Comparison of ENCODE assay signal across 10 cellular contexts in the genomic region with DNA sequence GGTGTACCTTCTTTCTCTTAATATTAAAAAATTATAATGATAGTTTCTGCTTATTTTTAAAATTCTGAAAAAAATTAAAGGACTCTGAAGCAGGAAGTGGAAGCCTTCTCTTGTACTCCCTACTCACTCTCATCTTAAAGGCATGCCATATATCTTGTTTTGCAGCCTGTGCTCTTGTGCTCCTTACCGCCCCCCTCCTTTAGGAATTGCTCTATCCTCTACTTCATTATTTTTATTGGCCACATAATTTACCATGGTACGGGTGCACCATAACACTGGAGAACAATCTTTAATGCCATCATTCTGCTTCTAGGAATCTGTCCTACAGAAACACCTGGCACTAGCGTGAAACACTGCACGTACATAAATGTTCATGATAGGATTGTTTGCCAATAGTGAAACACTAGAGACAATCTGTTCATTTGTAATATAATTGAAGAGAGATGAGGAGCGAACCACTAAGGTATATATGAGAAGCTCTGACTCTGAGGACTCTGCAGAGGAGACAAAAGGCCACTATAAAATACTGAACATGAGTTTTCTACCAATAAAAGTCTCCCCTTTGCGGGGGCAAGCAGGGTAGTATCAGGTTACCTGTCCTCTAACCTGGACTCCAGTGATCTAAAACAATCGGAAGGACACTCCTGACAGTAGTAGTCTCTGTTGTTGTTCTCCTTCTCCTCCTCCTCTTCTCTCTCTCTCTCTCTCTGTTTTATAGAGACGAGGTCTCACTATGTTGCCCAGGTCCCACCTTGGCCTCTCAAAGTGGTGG. TPM values are rescaled to one million over a fixed set of nuclear protein-coding genes. Genes with fewer than 3 reads are reported as not detected.
DNase-seq lines count a peak whose midpoint lies in the region; ATAC-seq, FAIRE-seq and TF ChIP-seq lines count a peak whose summit lies in the region.
"Had no signal": no experiment of that assay in that cellular context is flagged by ENCODE, and none has a peak within 500 bp of the region (broad histone marks: within the 10 kb centered on the region; RNA-seq: fewer than 3 reads in every experiment).

No MANE protein-coding gene starts in this region.

- H3K4me1 ChIP-seq in HepG2 (ENCODE audit: insufficient read depth, low read length): peaks cover 31% of the 10 kb centered on the region
- H3K4me1 ChIP-seq in CD8-positive, alpha-beta memory T cell (ENCODE audit: insufficient read depth, low read length): no peaks in the 10 kb centered on the region

- BruUV-seq in HepG2 (replicated peaks; lab: Mats Ljungman, UMichigan): no TSS peak

- H3K27ac ChIP-seq in HepG2 (ENCODE audit: extremely low read length, insufficient read depth, low read length): no peak overlapping the region
- no peak overlapping the region for H3K27ac ChIP-seq in CD8-positive, alpha-beta memory T cell (ENCODE audit: low read depth, low read length)
- H3K27ac ChIP-seq: gastroesophageal sphincter had no signal

- no peaks in the 10 kb centered on the region for H4K20me1 ChIP-seq in HepG2 (ENCODE audit: insufficient read depth, low read length)

- no peak for FAIRE-seq in HepG2 (lab: Jason Lieb, UNC)

- H3K27me3 ChIP-seq in HepG2 (ENCODE audit: control insufficient read depth in 1 of 2, insufficient read depth in 2 of 2, low read length in 2 of 2): peaks cover 7 to 42% of the 10 kb centered on the region in 2 experiments; a peak in 4 of 5 replicates
- no peaks in the 10 kb centered on the region for H3K27me3 ChIP-seq in CD8-positive, alpha-beta memory T cell (ENCODE audit: insufficient read depth, low read length, poor library complexity, severe bottlenecking)

- TF ChIP-seq CTCF in HepG2 (CRISPR knock-in tag; IDR thresholded peaks at IDR 0.05): 0 out of 2 replicates have a peak, but pooled peaks have one; percentile 11

- H3K4me3 ChIP-seq in HepG2 (replicated peaks in 1 of 3; ENCODE audit: insufficient read depth in 1 of 3, low read depth in 2 of 3, low read length in 3 of 3): no peak overlapping the region; a peak in 1 of 6 replicates
- H3K4me3 ChIP-seq in CD8-positive, alpha-beta memory T cell (ENCODE audit: low read length): no peak overlapping the region
- H3K4me3 ChIP-seq: gastroesophageal sphincter had no signal

- TF ChIP-seq EP300 in HepG2 (IDR thresholded peaks at IDR 0.05; ENCODE audit: low read depth in 2 of 2, low read length in 2 of 2) (no peak), HepG2 (CRISPR knock-in tag; IDR thresholded peaks at IDR 0.05; ENCODE audit: borderline replicate concordance) (no peak)

- H3K4me2 ChIP-seq in HepG2 (ENCODE audit: low read depth, low read length): peak overlapping the region; percentile 62

- POLR2A ChIA-PET in HepG2 (lab: Yijun Ruan, JAX): no interaction called here
- POLR2A ChIA-PET in CD8-positive, alpha-beta memory T cell (lab: Charles Lee): no interaction called here

- WGBS in HepG2 (ENCODE audit: low lambda C conversion rate): 17% methylated on average over 8 of the region's 8 CpGs

- H3K4me1 Mint-ChIP-seq in CD8-positive, alpha-beta memory T cell: no peaks in the 10 kb centered on the region
- H3K4me1 Mint-ChIP-seq: neural crest cell had no signal

- no peak for TF ChIP-seq RAD21 in HepG2 (CRISPR knock-in tag; IDR thresholded peaks at IDR 0.05)

- TF ChIP-seq POLR2A in HepG2 (IDR thresholded peaks at IDR 0.05; ENCODE audit: insufficient read depth in 1 of 2, low read depth in 2 of 2, low read length in 2 of 2): no peak

- no peak overlapping the region for H3K4me3 Mint-ChIP-seq in CD8-positive, alpha-beta memory T cell
- H3K4me3 Mint-ChIP-seq: neural crest cell had no signal

- no peaks in the 10 kb centered on the region for H3K36me3 ChIP-seq in HepG2 (replicated peaks in 1 of 2; ENCODE audit: control insufficient read depth in 1 of 2, insufficient read depth in 2 of 2, low read length in 2 of 2)
- no peaks in the 10 kb centered on the region for H3K36me3 ChIP-seq in CD8-positive, alpha-beta memory T cell (ENCODE audit: insufficient read depth, low read length)
- H3K36me3 ChIP-seq: gastroesophageal sphincter had no signal

- H3K9me3 ChIP-seq in HepG2 (ENCODE audit: low read length): no peaks in the 10 kb centered on the region
- no peaks in the 10 kb centered on the region for H3K9me3 ChIP-seq in CD8-positive, alpha-beta memory T cell (ENCODE audit: low read length)
- H3K9me3 ChIP-seq: gastroesophageal sphincter had no signal

- in situ Hi-C loops in HepG2 (cut with HindIII; ENCODE audit: extremely low pct_ligation_motif_present, low pct_unique_long_range_greater_than_20kb): no loop called here

- H3K9ac ChIP-seq in HepG2 (ENCODE audit: insufficient read depth, low read depth, low read length): no peak overlapping the region

- intact Hi-C loops in HepG2 (cut with micrococcal nuclease; ENCODE audit: unreplicated experiment): no loop called here

- H3K27ac Mint-ChIP-seq in CD8-positive, alpha-beta memory T cell: no peak overlapping the region

- no peaks in the 10 kb centered on the region for H3K79me2 ChIP-seq in HepG2 (ENCODE audit: insufficient read depth, low read length)

- H3K27me3 Mint-ChIP-seq in CD8-positive, alpha-beta memory T cell: peaks cover 11 to 30% of the 10 kb centered on the region in 2 donors

- no peaks in the 10 kb centered on the region for H3K9me3 Mint-ChIP-seq in CD8-positive, alpha-beta memory T cell
- H3K9me3 Mint-ChIP-seq: neural crest cell had no signal

- H2AFZ ChIP-seq in HepG2 (ENCODE audit: low read length): peak overlapping the region; percentile 29

- H3K36me3 Mint-ChIP-seq in CD8-positive, alpha-beta memory T cell: no peaks in the 10 kb centered on the region

- peak; percentile 30 for DNase-seq in DMS 273 (lab: John Stamatoyannopoulos, UW; ENCODE audit: unreplicated experiment)
- peak; percentile 19 for DNase-seq in NCI-H146 (lab: John Stamatoyannopoulos, UW)
- peak; percentile 20 for DNase-seq in astrocyte of the hippocampus (ENCODE audit: low read depth, low spot score)
- no peak for DNase-seq in HepG2 (ENCODE audit: low spot score)
- no peak for DNase-seq in stimulated activated CD4-positive, alpha-beta T cell treated with anti-CD3 and anti-CD28 coated beads, Interleukin-15, amount 100 ng/mL, for 24 hours
- no peak for DNase-seq in HuH-7 (ENCODE audit: low spot score)
- no peak for DNase-seq in activated CD8-positive, alpha-beta memory T cell treated with anti-CD3 and anti-CD28 coated beads, Interleukin-2, amount 50 U/mL, for 4 hours
- no peak for DNase-seq in CD8-positive, alpha-beta memory T cell

- ATAC-seq in HepG2: 0 out of 3 replicates have a peak, but pooled peaks have one; percentile 2
- ATAC-seq: gastroesophageal sphincter had no signal

- CTCF ChIA-PET in HepG2 (lab: Yijun Ruan, JAX; ENCODE audit: low intra/inter-chr PET ratio, low total read pairs): no interaction called here
- CTCF ChIA-PET in CD8-positive, alpha-beta memory T cell (lab: Charles Lee): interaction anchor here (1.0 kb wide), 1 partner anchor 27 kb away, joined by 3 read pairs; no protein-coding TSS in a partner anchor

RNA-seq across cellular contexts. Expression of a gene that starts 6.3 kb away (rescaled TPM):
- 1.1 and 1.3 TPM in 2 replicates for total RNA-seq in HepG2 (2016; rRNA removed; fragmentation: Illumina TruSeq; extraction: Trizol)
- total RNA-seq in HepG2 (2016; cell fraction: cytosol; rRNA removed; fragmentation: Illumina TruSeq; extraction: Trizol; ENCODE audit: low read depth): 0.09 and 0.10 TPM in 2 replicates
- 0.91 and 1.1 TPM in 2 replicates for total RNA-seq in HepG2 (2016; cell fraction: insoluble cytoplasmic fraction; rRNA removed; fragmentation: Illumina TruSeq; extraction: Trizol)
- total RNA-seq in HepG2 (2016; cell fraction: membrane; rRNA removed; fragmentation: Illumina TruSeq; extraction: Trizol): 0.24 and 0.34 TPM in 2 replicates
- 1.0 and 1.4 TPM in 2 replicates for total RNA-seq in HepG2 (2016; cell fraction: nucleus; rRNA removed; fragmentation: Illumina TruSeq; extraction: Trizol)
- polyA plus RNA-seq in HepG2 (2011; rRNA removed): 0.63 and 0.95 TPM in 2 replicates
- 0.39 and 0.44 TPM in 2 replicates for polyA plus RNA-seq in HepG2 (2011; cell fraction: cytosol; rRNA removed)
- polyA plus RNA-seq in HepG2 (2011; cell fraction: nucleus; rRNA removed): 2.0 and 2.1 TPM in 2 replicates
- polyA plus RNA-seq in HepG2 (2012): 1.8 and 5.9 TPM in 2 replicates
- polyA plus RNA-seq in HepG2 (2016; cell fraction: cytosol; fragmentation: Illumina TruSeq; extraction: Trizol; ENCODE audit: low read depth): 0.07 and 0.08 TPM in 2 replicates
- 0.72 and 0.83 TPM in 2 replicates for polyA plus RNA-seq in HepG2 (2016; cell fraction: insoluble cytoplasmic fraction; fragmentation: Illumina TruSeq; extraction: Trizol; ENCODE audit: low read depth)
- polyA plus RNA-seq in HepG2 (2016; cell fraction: membrane; fragmentation: Illumina TruSeq; extraction: Trizol; ENCODE audit: low read depth): 0.13 and 0.14 TPM in 2 replicates
- 1.2 and 1.5 TPM in 2 replicates for polyA plus RNA-seq in HepG2 (2016; cell fraction: nucleus; fragmentation: Illumina TruSeq; extraction: Trizol; ENCODE audit: insufficient read depth, low read depth)
- 2.4 TPM in 1 of 2 replicates, not detected in the other for polyA minus RNA-seq in HepG2 (2011; rRNA and poly(A)+ RNA removed; ENCODE audit: low replicate concordance)
- 1.4 and 1.5 TPM in 2 replicates for polyA minus RNA-seq in HepG2 (2011; cell fraction: cytosol; rRNA and poly(A)+ RNA removed)
- 1.7 and 1.9 TPM in 2 replicates for polyA minus RNA-seq in HepG2 (2011; cell fraction: nucleus; rRNA and poly(A)+ RNA removed)
- total RNA-seq in CD8-positive, alpha-beta memory T cell: under 1 TPM; 0.02 to 0.04 TPM
- not detected for polyA plus RNA-seq in CD8-positive, alpha-beta memory T cell

RNA-seq across cellular contexts. Expression of a gene that starts 24.5 kb away (rescaled TPM):
- total RNA-seq in HepG2 (2016; rRNA removed; fragmentation: Illumina TruSeq; extraction: Trizol): 0.04 TPM in 1 of 2 replicates, not detected in the other
- not detected in 2 replicates for total RNA-seq in HepG2 (2016; cell fraction: cytosol; rRNA removed; fragmentation: Illumina TruSeq; extraction: Trizol; ENCODE audit: low read depth)
- 0.11 TPM in 1 of 2 replicates, not detected in the other for total RNA-seq in HepG2 (2016; cell fraction: insoluble cytoplasmic fraction; rRNA removed; fragmentation: Illumina TruSeq; extraction: Trizol)
- not detected in 2 replicates for total RNA-seq in HepG2 (2016; cell fraction: membrane; rRNA removed; fragmentation: Illumina TruSeq; extraction: Trizol)
- total RNA-seq in HepG2 (2016; cell fraction: nucleus; rRNA removed; fragmentation: Illumina TruSeq; extraction: Trizol): 0.34 TPM in 1 of 2 replicates, not detected in the other
- 0.15 and 0.24 TPM in 2 replicates for polyA plus RNA-seq in HepG2 (2011; rRNA removed)
- 0.03 and 0.05 TPM in 2 replicates for polyA plus RNA-seq in HepG2 (2011; cell fraction: cytosol; rRNA removed)
- 1.6 and 2.4 TPM in 2 replicates for polyA plus RNA-seq in HepG2 (2011; cell fraction: nucleus; rRNA removed)
- polyA plus RNA-seq in HepG2 (2012): 0.17 and 0.40 TPM in 2 replicates
- polyA plus RNA-seq in HepG2 (2016; cell fraction: cytosol; fragmentation: Illumina TruSeq; extraction: Trizol; ENCODE audit: low read depth): not detected in 2 replicates
- not detected in 2 replicates for polyA plus RNA-seq in HepG2 (2016; cell fraction: insoluble cytoplasmic fraction; fragmentation: Illumina TruSeq; extraction: Trizol; ENCODE audit: low read depth)
- not detected in 2 replicates for polyA plus RNA-seq in HepG2 (2016; cell fraction: membrane; fragmentation: Illumina TruSeq; extraction: Trizol; ENCODE audit: low read depth)
- polyA plus RNA-seq in HepG2 (2016; cell fraction: nucleus; fragmentation: Illumina TruSeq; extraction: Trizol; ENCODE audit: insufficient read depth, low read depth): 0.47 TPM in 1 of 2 replicates, not detected in the other
- polyA minus RNA-seq in HepG2 (2011; rRNA and poly(A)+ RNA removed; ENCODE audit: low replicate concordance): 0.32 TPM in 1 of 2 replicates, not detected in the other
- polyA minus RNA-seq in HepG2 (2011; cell fraction: cytosol; rRNA and poly(A)+ RNA removed): not detected in 2 replicates
- polyA minus RNA-seq in HepG2 (2011; cell fraction: nucleus; rRNA and poly(A)+ RNA removed): 0.37 and 0.39 TPM in 2 replicates
- total RNA-seq in CD8-positive, alpha-beta memory T cell: 1 to 10 TPM in 1 of 2 experiments, under 1 TPM in 1; 0.81 to 1.5 TPM
- polyA plus RNA-seq in CD8-positive, alpha-beta memory T cell: not detected

RNA-seq across cellular contexts. Expression of a gene that starts 37.0 kb away (rescaled TPM):
- total RNA-seq in HepG2 (2016; rRNA removed; fragmentation: Illumina TruSeq; extraction: Trizol): 0.45 and 0.66 TPM in 2 replicates
- 0.62 and 0.81 TPM in 2 replicates for total RNA-seq in HepG2 (2016; cell fraction: cytosol; rRNA removed; fragmentation: Illumina TruSeq; extraction: Trizol; ENCODE audit: low read depth)
- total RNA-seq in HepG2 (2016; cell fraction: insoluble cytoplasmic fraction; rRNA removed; fragmentation: Illumina TruSeq; extraction: Trizol): 0.58 and 0.78 TPM in 2 replicates
- total RNA-seq in HepG2 (2016; cell fraction: membrane; rRNA removed; fragmentation: Illumina TruSeq; extraction: Trizol): 1.3 TPM in 2 replicates
- 0.47 and 0.60 TPM in 2 replicates for total RNA-seq in HepG2 (2016; cell fraction: nucleus; rRNA removed; fragmentation: Illumina TruSeq; extraction: Trizol)
- polyA plus RNA-seq in HepG2 (2011; rRNA removed): 0.74 and 0.98 TPM in 2 replicates
- 0.71 and 0.97 TPM in 2 replicates for polyA plus RNA-seq in HepG2 (2011; cell fraction: cytosol; rRNA removed)
- 1.3 and 1.8 TPM in 2 replicates for polyA plus RNA-seq in HepG2 (2011; cell fraction: nucleus; rRNA removed)
- polyA plus RNA-seq in HepG2 (2012): 0.77 and 1.9 TPM in 2 replicates
- 0.70 and 0.86 TPM in 2 replicates for polyA plus RNA-seq in HepG2 (2016; cell fraction: cytosol; fragmentation: Illumina TruSeq; extraction: Trizol; ENCODE audit: low read depth)
- 0.62 and 1.3 TPM in 2 replicates for polyA plus RNA-seq in HepG2 (2016; cell fraction: insoluble cytoplasmic fraction; fragmentation: Illumina TruSeq; extraction: Trizol; ENCODE audit: low read depth)
- polyA plus RNA-seq in HepG2 (2016; cell fraction: membrane; fragmentation: Illumina TruSeq; extraction: Trizol; ENCODE audit: low read depth): 1.4 TPM in 2 replicates
- 1.3 and 1.6 TPM in 2 replicates for polyA plus RNA-seq in HepG2 (2016; cell fraction: nucleus; fragmentation: Illumina TruSeq; extraction: Trizol; ENCODE audit: insufficient read depth, low read depth)
- 0.37 and 0.92 TPM in 2 replicates for polyA minus RNA-seq in HepG2 (2011; rRNA and poly(A)+ RNA removed; ENCODE audit: low replicate concordance)
- 0.30 and 0.35 TPM in 2 replicates for polyA minus RNA-seq in HepG2 (2011; cell fraction: cytosol; rRNA and poly(A)+ RNA removed)
- polyA minus RNA-seq in HepG2 (2011; cell fraction: nucleus; rRNA and poly(A)+ RNA removed): 0.52 and 0.75 TPM in 2 replicates
- 1 to 10 TPM; 7.4 to 7.7 TPM for total RNA-seq in CD8-positive, alpha-beta memory T cell
- not detected for polyA plus RNA-seq in CD8-positive, alpha-beta memory T cell

RNA-seq across cellular contexts. Expression of a gene that starts 37.2 kb away (rescaled TPM):
- total RNA-seq in HepG2 (2016; rRNA removed; fragmentation: Illumina TruSeq; extraction: Trizol): 72.2 and 75.7 TPM in 2 replicates
- total RNA-seq in HepG2 (2016; cell fraction: cytosol; rRNA removed; fragmentation: Illumina TruSeq; extraction: Trizol; ENCODE audit: low read depth): 10.2 and 10.7 TPM in 2 replicates
- 60.0 and 78.8 TPM in 2 replicates for total RNA-seq in HepG2 (2016; cell fraction: insoluble cytoplasmic fraction; rRNA removed; fragmentation: Illumina TruSeq; extraction: Trizol)
- 35.9 and 40.5 TPM in 2 replicates for total RNA-seq in HepG2 (2016; cell fraction: membrane; rRNA removed; fragmentation: Illumina TruSeq; extraction: Trizol)
- total RNA-seq in HepG2 (2016; cell fraction: nucleus; rRNA removed; fragmentation: Illumina TruSeq; extraction: Trizol): 62.0 and 78.7 TPM in 2 replicates
- polyA plus RNA-seq in HepG2 (2011; rRNA removed): 52.8 and 76.4 TPM in 2 replicates
- 36.1 and 40.8 TPM in 2 replicates for polyA plus RNA-seq in HepG2 (2011; cell fraction: cytosol; rRNA removed)
- polyA plus RNA-seq in HepG2 (2011; cell fraction: nucleus; rRNA removed): 158 and 160 TPM in 2 replicates
- 82.6 and 83.5 TPM in 2 replicates for polyA plus RNA-seq in HepG2 (2012)
- 4.7 and 5.4 TPM in 2 replicates for polyA plus RNA-seq in HepG2 (2016; cell fraction: cytosol; fragmentation: Illumina TruSeq; extraction: Trizol; ENCODE audit: low read depth)
- polyA plus RNA-seq in HepG2 (2016; cell fraction: insoluble cytoplasmic fraction; fragmentation: Illumina TruSeq; extraction: Trizol; ENCODE audit: low read depth): 37.4 and 41.5 TPM in 2 replicates
- 19.0 and 20.9 TPM in 2 replicates for polyA plus RNA-seq in HepG2 (2016; cell fraction: membrane; fragmentation: Illumina TruSeq; extraction: Trizol; ENCODE audit: low read depth)
- polyA plus RNA-seq in HepG2 (2016; cell fraction: nucleus; fragmentation: Illumina TruSeq; extraction: Trizol; ENCODE audit: insufficient read depth, low read depth): 71.6 and 72.4 TPM in 2 replicates
- 29.4 and 108 TPM in 2 replicates for polyA minus RNA-seq in HepG2 (2011; rRNA and poly(A)+ RNA removed; ENCODE audit: low replicate concordance)
- 32.8 and 41.4 TPM in 2 replicates for polyA minus RNA-seq in HepG2 (2011; cell fraction: cytosol; rRNA and poly(A)+ RNA removed)
- polyA minus RNA-seq in HepG2 (2011; cell fraction: nucleus; rRNA and poly(A)+ RNA removed): 109 and 126 TPM in 2 replicates
- total RNA-seq in CD8-positive, alpha-beta memory T cell: 10 to 100 TPM; 68.8 to 72.3 TPM
- polyA plus RNA-seq in CD8-positive, alpha-beta memory T cell: 21.1 TPM

RNA-seq across cellular contexts. Expression of a gene that starts 50.1 kb away (rescaled TPM):
- total RNA-seq in HepG2 (2016; rRNA removed; fragmentation: Illumina TruSeq; extraction: Trizol): 25.0 and 34.4 TPM in 2 replicates
- total RNA-seq in HepG2 (2016; cell fraction: cytosol; rRNA removed; fragmentation: Illumina TruSeq; extraction: Trizol; ENCODE audit: low read depth): 13.3 and 16.3 TPM in 2 replicates
- total RNA-seq in HepG2 (2016; cell fraction: insoluble cytoplasmic fraction; rRNA removed; fragmentation: Illumina TruSeq; extraction: Trizol): 19.5 and 33.3 TPM in 2 replicates
- total RNA-seq in HepG2 (2016; cell fraction: membrane; rRNA removed; fragmentation: Illumina TruSeq; extraction: Trizol): 24.0 and 26.0 TPM in 2 replicates
- total RNA-seq in HepG2 (2016; cell fraction: nucleus; rRNA removed; fragmentation: Illumina TruSeq; extraction: Trizol): 44.1 and 45.4 TPM in 2 replicates
- 129 and 163 TPM in 2 replicates for polyA plus RNA-seq in HepG2 (2011; rRNA removed)
- 99.7 and 120 TPM in 2 replicates for polyA plus RNA-seq in HepG2 (2011; cell fraction: cytosol; rRNA removed)
- 808 and 816 TPM in 2 replicates for polyA plus RNA-seq in HepG2 (2011; cell fraction: nucleus; rRNA removed)
- 66.2 and 118 TPM in 2 replicates for polyA plus RNA-seq in HepG2 (2012)
- polyA plus RNA-seq in HepG2 (2016; cell fraction: cytosol; fragmentation: Illumina TruSeq; extraction: Trizol; ENCODE audit: low read depth): 50.3 and 55.8 TPM in 2 replicates
- 73.2 and 88.2 TPM in 2 replicates for polyA plus RNA-seq in HepG2 (2016; cell fraction: insoluble cytoplasmic fraction; fragmentation: Illumina TruSeq; extraction: Trizol; ENCODE audit: low read depth)
- 64.6 and 72.1 TPM in 2 replicates for polyA plus RNA-seq in HepG2 (2016; cell fraction: membrane; fragmentation: Illumina TruSeq; extraction: Trizol; ENCODE audit: low read depth)
- 164 and 186 TPM in 2 replicates for polyA plus RNA-seq in HepG2 (2016; cell fraction: nucleus; fragmentation: Illumina TruSeq; extraction: Trizol; ENCODE audit: insufficient read depth, low read depth)
- polyA minus RNA-seq in HepG2 (2011; rRNA and poly(A)+ RNA removed; ENCODE audit: low replicate concordance): 27.9 and 51.2 TPM in 2 replicates
- 18.8 and 21.3 TPM in 2 replicates for polyA minus RNA-seq in HepG2 (2011; cell fraction: cytosol; rRNA and poly(A)+ RNA removed)
- 95.4 and 110 TPM in 2 replicates for polyA minus RNA-seq in HepG2 (2011; cell fraction: nucleus; rRNA and poly(A)+ RNA removed)
- 10 to 100 TPM; 58.1 to 59.6 TPM for total RNA-seq in CD8-positive, alpha-beta memory T cell
- polyA plus RNA-seq in CD8-positive, alpha-beta memory T cell: 67.7 TPM

Comparison
In these comparisons a context has a peak if more than half of its experiments do, and no peak if none do; other contexts are left out.
1. DNase-seq: peak in DMS 273 (single experiment), NCI-H146 (single experiment) and astrocyte of the hippocampus (single experiment); none in HepG2 (single experiment), stimulated activated CD4-positive, alpha-beta T cell treated with anti-CD3 and anti-CD28 coated beads, Interleukin-15, amount 100 ng/mL, for 24 hours (single experiment), HuH-7 (single experiment), activated CD8-positive, alpha-beta memory T cell treated with anti-CD3 and anti-CD28 coated beads, Interleukin-2, amount 50 U/mL, for 4 hours (single experiment) and CD8-positive, alpha-beta memory T cell (0 of 5).